In the genomic region with DNA sequence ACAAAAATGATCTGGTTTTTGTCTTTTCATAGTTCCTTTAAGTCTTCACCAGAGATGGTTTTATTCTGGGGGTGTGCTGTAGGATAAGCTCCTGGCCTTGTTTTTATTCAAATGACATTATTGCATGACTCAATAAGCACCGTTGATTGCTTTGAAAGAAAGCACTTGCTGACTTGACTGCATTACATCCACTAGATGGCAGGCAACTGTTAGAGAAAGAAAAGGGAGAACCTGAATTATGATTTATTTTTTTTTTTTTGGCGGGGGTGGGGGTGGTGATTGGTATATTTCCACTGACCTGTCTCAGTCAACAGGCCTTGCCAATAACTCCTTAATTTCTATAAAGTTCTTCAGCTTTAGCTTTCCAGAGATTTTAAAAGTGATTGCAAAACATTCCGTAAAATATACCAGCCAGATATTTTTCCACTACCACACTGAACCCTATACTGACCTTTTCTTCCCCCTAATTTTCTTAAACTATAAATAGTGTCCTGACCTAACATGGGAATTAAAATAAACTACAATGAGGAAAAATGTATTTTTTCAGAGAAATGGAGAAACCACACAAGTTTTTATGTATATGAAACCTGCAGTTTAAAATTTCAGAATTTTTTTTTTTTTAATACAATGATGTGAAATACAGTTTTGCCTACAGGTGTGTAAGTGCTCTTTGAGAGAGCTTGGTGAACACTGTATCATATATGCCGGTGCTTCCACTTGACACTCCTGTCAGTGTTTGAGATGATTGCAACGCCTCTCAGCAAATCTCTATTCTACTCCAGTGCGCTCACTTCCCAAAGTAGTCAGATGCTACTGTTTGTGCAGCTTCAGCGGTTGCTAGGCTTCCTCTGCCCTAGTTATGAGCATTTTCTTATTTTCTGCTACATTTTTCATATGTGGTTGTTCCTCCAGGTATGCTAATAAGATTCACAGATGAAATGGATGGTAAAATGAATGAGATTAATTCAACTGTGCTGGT, we compare ENCODE assay signal across 8 cellular contexts.
DNase-seq lines count a peak whose midpoint lies in the region; ATAC-seq and FAIRE-seq lines count a peak whose summit lies in the region.

No MANE protein-coding gene starts in this region.

- DNase-seq in ELF-1 (ENCODE audit: low read depth, low spot score): peak; percentile 8
- DNase-seq in HTR-8/SVneo (ENCODE audit: insufficient read length, low spot score): peak; percentile 44
- no peak for DNase-seq in SK-N-MC (ENCODE audit: low read depth, low spot score)
- peak; percentile 8 for DNase-seq in germinal center (ENCODE audit: low spot score)
- peak; percentile 60 for DNase-seq in retina
- no peak for DNase-seq in NCI-H446 treated with DMSO at 0.1 percent for 48 hours (lab: John Stamatoyannopoulos, UW)
- no peak for DNase-seq in mucosa of gallbladder (ENCODE audit: low spot score)

- peak overlapping the region; percentile 15; the same call in 1 of the 2 replicates for H3K27ac ChIP-seq in SK-N-MC

- H3K9me3 ChIP-seq in SK-N-MC (ENCODE audit: low read depth, low read length): no peaks in the 10 kb centered on the region

- no peak overlapping the region for H3K4me3 ChIP-seq in SK-N-MC

- H3K36me3 ChIP-seq in SK-N-MC (ENCODE audit: insufficient read depth, low read length): no peaks in the 10 kb centered on the region

- FAIRE-seq in HTR-8/SVneo (lab: Jason Lieb, UNC): no peak

- peak overlapping the region; percentile 40 for H3K9ac ChIP-seq in SK-N-MC (ENCODE audit: insufficient read length)

- ATAC-seq in GM19023 (IDR thresholded peaks at IDR 0.05; ENCODE audit: unreplicated experiment): no peak

Comparison
In these comparisons a context has a peak if more than half of its experiments do, and no peak if none do; other contexts are left out.
1. DNase-seq: peak in ELF-1 (single experiment), HTR-8/SVneo (single experiment), germinal center (single experiment) and retina (single experiment); none in SK-N-MC (single experiment), NCI-H446 treated with DMSO at 0.1 percent for 48 hours (single experiment) and mucosa of gallbladder (single experiment).